23 cellular contexts compared by ENCODE assay signal in genomic region chr13:85549819-85550218, GRCh38.
"Had no signal": no experiment of that assay in that cellular context is flagged by ENCODE, and none has a peak within 500 bp of the region (broad histone marks: within the 10 kb centered on the region; RNA-seq: fewer than 3 reads in every experiment).

No MANE protein-coding gene starts in this region.

- DNase-seq: activated B cell treated with CpG ODN at 0.5 μM for 24 hours; activated CD4-positive, alpha-beta T cell treated with anti-CD3 and anti-CD28 coated beads for 36 hours; activated CD4-positive, alpha-beta T cell treated with anti-CD3 and anti-CD28 coated beads, Interleukin-2, amount 50 U/mL, for 4 hours; activated effector memory CD4-positive, alpha-beta T cell treated with Interleukin-2 at 50 U/mL for 16 hours; activated naive CD4-positive, alpha-beta T cell treated with Interleukin-2 at 50 U/mL for 16 hours; activated naive CD8-positive, alpha-beta T cell treated with anti-CD3 and anti-CD28 coated beads for 36 hours; activated T-cell treated with anti-CD3 and anti-CD28 coated beads for 4 hours; adrenal gland; aorta; body of pancreas; dermis blood vessel endothelial cell; effector CD4-positive, alpha-beta T cell; esophagus squamous epithelium; foreskin melanocyte; kidney glomerular epithelial cell; left lung; lower lobe of right lung; mesenchymal stem cell; natural killer cell; right cardiac atrium; stimulated activated CD4-positive, alpha-beta T cell treated with anti-CD3 and anti-CD28 coated beads, Interleukin-15, amount 100 ng/mL, for 24 hours; stimulated activated naive CD4-positive, alpha-beta T cell had no signal

- H3K4me1 Mint-ChIP-seq: activated B cell treated with CpG ODN at 0.5 μM for 24 hours; activated CD4-positive, alpha-beta T cell treated with anti-CD3 and anti-CD28 coated beads for 36 hours; activated naive CD8-positive, alpha-beta T cell treated with anti-CD3 and anti-CD28 coated beads for 36 hours; natural killer cell had no signal

- H3K27ac Mint-ChIP-seq: activated B cell treated with CpG ODN at 0.5 μM for 24 hours; activated CD4-positive, alpha-beta T cell treated with anti-CD3 and anti-CD28 coated beads for 36 hours; activated naive CD8-positive, alpha-beta T cell treated with anti-CD3 and anti-CD28 coated beads for 36 hours; natural killer cell; neural progenitor cell had no signal

- H3K4me3 Mint-ChIP-seq: activated B cell treated with CpG ODN at 0.5 μM for 24 hours; activated CD4-positive, alpha-beta T cell treated with anti-CD3 and anti-CD28 coated beads for 36 hours; activated naive CD8-positive, alpha-beta T cell treated with anti-CD3 and anti-CD28 coated beads for 36 hours; natural killer cell; neural progenitor cell had no signal

- H3K27me3 Mint-ChIP-seq: activated B cell treated with CpG ODN at 0.5 μM for 24 hours; activated CD4-positive, alpha-beta T cell treated with anti-CD3 and anti-CD28 coated beads for 36 hours; activated naive CD8-positive, alpha-beta T cell treated with anti-CD3 and anti-CD28 coated beads for 36 hours had no signal

- H3K36me3 Mint-ChIP-seq: activated naive CD8-positive, alpha-beta T cell treated with anti-CD3 and anti-CD28 coated beads for 36 hours; natural killer cell; neural progenitor cell had no signal
